ENCODE assay signal across 28 cellular contexts in the genomic region with DNA sequence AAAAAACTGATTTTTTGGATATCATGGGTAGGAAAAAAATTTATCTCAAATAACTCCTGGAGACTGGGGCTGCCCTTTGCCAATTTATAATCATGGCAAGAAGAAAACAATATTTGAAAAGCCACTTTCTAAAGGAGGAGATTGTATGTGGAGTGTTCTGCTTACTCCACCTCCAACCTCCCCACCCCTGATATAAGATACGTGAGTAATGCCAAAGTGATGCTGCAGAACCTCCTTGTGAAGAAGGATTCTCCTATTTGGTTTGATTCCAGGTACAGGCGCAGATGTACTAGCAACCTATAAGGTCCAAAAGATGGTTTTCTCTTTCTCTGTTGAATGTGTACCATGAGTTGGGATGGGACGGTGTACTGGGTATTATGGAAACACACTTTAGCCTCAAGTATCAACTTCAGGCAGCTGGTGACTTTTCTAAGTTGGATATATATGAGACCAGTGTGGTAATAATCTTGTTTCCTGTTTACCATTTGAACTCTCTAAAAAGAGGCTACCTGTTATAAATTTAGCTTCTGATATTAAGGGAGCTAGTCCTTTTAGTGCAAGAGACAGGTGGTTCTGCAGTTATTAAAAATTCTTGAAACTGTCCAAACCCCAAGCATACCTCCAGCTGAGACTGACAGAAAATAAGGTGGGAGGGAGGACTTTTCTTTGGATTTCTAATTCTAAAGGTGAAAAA.
"Had no signal": no experiment of that assay in that cellular context is flagged by ENCODE, and none has a peak within 500 bp of the region (broad histone marks: within the 10 kb centered on the region; RNA-seq: fewer than 3 reads in every experiment).

No MANE protein-coding gene starts in this region.

- H3K4me1 Mint-ChIP-seq: activated CD4-positive, alpha-beta T cell treated with anti-CD3 and anti-CD28 coated beads, Interleukin-2, amount 10 ng/mL, durations not matched to agents 24 days and 14 days; activated CD8-positive, alpha-beta memory T cell treated with anti-CD3 and anti-CD28 coated beads, Interleukin-2, amount 10 ng/mL, durations not matched to agents 7 days and 5 days; activated naive CD8-positive, alpha-beta T cell treated with anti-CD3 and anti-CD28 coated beads, Interleukin-2, amount 50 U/mL, for 24 hours; brain; T-helper 17 cell; WTC11 had no signal

- H3K9me3 ChIP-seq: SJSA1 had no signal

- H3K27ac Mint-ChIP-seq: activated CD4-positive, alpha-beta T cell treated with anti-CD3 and anti-CD28 coated beads, Interleukin-2, amount 10 ng/mL, durations not matched to agents 24 days and 14 days; activated CD8-positive, alpha-beta memory T cell treated with anti-CD3 and anti-CD28 coated beads, Interleukin-2, amount 10 ng/mL, durations not matched to agents 7 days and 5 days; activated naive CD4-positive, alpha-beta T cell treated with anti-CD3 and anti-CD28 coated beads, Interleukin-2, amount 50 U/mL, for 72 hours; activated naive CD8-positive, alpha-beta T cell treated with anti-CD3 and anti-CD28 coated beads, Interleukin-2, amount 50 U/mL, for 24 hours; activated T-cell treated with anti-CD3 and anti-CD28 coated beads, Interleukin-2, amount 50 U/mL, for 24 hours; activated T-helper 1 cell treated with anti-CD3 and anti-CD28 coated beads, Interleukin-12 subunit alpha, Interleukin-12 subunit beta, Interleukin-2, Interleukin-4 antibody, amounts not matched to agents 30 ng/mL and 10 ng/mL and 1 ng/mL, durations not matched to agents 14 hours and 24 hours and 36 hours; brain; T-helper 17 cell; WTC11 had no signal

- H3K4me3 Mint-ChIP-seq: activated CD4-positive, alpha-beta T cell treated with anti-CD3 and anti-CD28 coated beads, Interleukin-2, amount 10 ng/mL, durations not matched to agents 24 days and 14 days; activated CD8-positive, alpha-beta memory T cell treated with anti-CD3 and anti-CD28 coated beads, Interleukin-2, amount 10 ng/mL, durations not matched to agents 7 days and 5 days; activated naive CD8-positive, alpha-beta T cell treated with anti-CD3 and anti-CD28 coated beads, Interleukin-2, amount 50 U/mL, for 24 hours; activated T-cell treated with anti-CD3 and anti-CD28 coated beads, Interleukin-2, amount 50 U/mL, for 24 hours; activated T-helper 1 cell treated with anti-CD3 and anti-CD28 coated beads, Interleukin-12 subunit alpha, Interleukin-12 subunit beta, Interleukin-2, Interleukin-4 antibody, amounts not matched to agents 30 ng/mL and 10 ng/mL and 1 ng/mL, durations not matched to agents 14 hours and 24 hours and 36 hours; brain; T-helper 17 cell; WTC11 had no signal

- ATAC-seq: activated CD8-positive, alpha-beta memory T cell treated with anti-CD3 and anti-CD28 coated beads, Interleukin-2, amount 10 ng/mL, durations not matched to agents 7 days and 5 days; activated naive CD4-positive, alpha-beta T cell treated with anti-CD3 and anti-CD28 coated beads, Interleukin-2, amount 50 U/mL, for 72 hours; activated naive CD8-positive, alpha-beta T cell treated with anti-CD3 and anti-CD28 coated beads, Interleukin-2, amount 50 U/mL, for 24 hours; T-helper 17 cell; WTC11 had no signal

- H3K36me3 ChIP-seq: cardiac muscle cell, SJSA1 had no signal

- H3K27ac ChIP-seq: cardiac muscle cell, SJSA1 had no signal

- H3K27me3 Mint-ChIP-seq: activated CD4-positive, alpha-beta T cell treated with anti-CD3 and anti-CD28 coated beads, Interleukin-2, amount 10 ng/mL, durations not matched to agents 24 days and 14 days; activated CD8-positive, alpha-beta memory T cell treated with anti-CD3 and anti-CD28 coated beads, Interleukin-2, amount 10 ng/mL, durations not matched to agents 7 days and 5 days; activated naive CD8-positive, alpha-beta T cell treated with anti-CD3 and anti-CD28 coated beads, Interleukin-2, amount 50 U/mL, for 24 hours; activated T-cell treated with anti-CD3 and anti-CD28 coated beads, Interleukin-2, amount 50 U/mL, for 24 hours; brain; T-helper 17 cell had no signal

- H3K4me1 ChIP-seq: SJSA1 had no signal

- DNase-seq: activated CD4-positive, alpha-beta T cell treated with anti-CD3 and anti-CD28 coated beads for 1 hour; activated CD4-positive, alpha-beta T cell treated with anti-CD3 and anti-CD28 coated beads, Interleukin-2, amount 10 ng/mL, durations not matched to agents 24 days and 14 days; activated CD4-positive, alpha-beta T cell treated with anti-CD3 and anti-CD28 coated beads, Interleukin-2, amount 50 U/mL, for 48 hours; activated CD8-positive, alpha-beta memory T cell treated with anti-CD3 and anti-CD28 coated beads, Interleukin-2, amount 10 ng/mL, durations not matched to agents 7 days and 5 days; activated effector memory CD4-positive, alpha-beta T cell treated with Interleukin-2 at 50 U/mL for 16 hours; activated naive CD4-positive, alpha-beta T cell treated with Interleukin-2 at 50 U/mL for 16 hours; activated naive CD8-positive, alpha-beta T cell treated with anti-CD3 and anti-CD28 coated beads, Interleukin-2, amount 50 U/mL, for 24 hours; activated T-cell treated with anti-CD3 and anti-CD28 coated beads, Interleukin-2, amount 50 U/mL, for 24 hours; amniotic stem cell; Karpas-422; NCI-H1048; NCI-H146; NCI-H187 treated with DMSO at 0.1 percent for 48 hours; NCI-H2107; NCI-H2171 treated with DMSO at 0.1 percent for 48 hours; NCI-H226; NCI-H526; NCI-H774; RPMI8226; SHP77; T-helper 17 cell; T-helper 9 cell had no signal

- H3K4me3 ChIP-seq: cardiac muscle cell, SJSA1 had no signal

- H3K36me3 Mint-ChIP-seq: activated CD8-positive, alpha-beta memory T cell treated with anti-CD3 and anti-CD28 coated beads, Interleukin-2, amount 10 ng/mL, durations not matched to agents 7 days and 5 days; activated naive CD4-positive, alpha-beta T cell treated with anti-CD3 and anti-CD28 coated beads, Interleukin-2, amount 50 U/mL, for 72 hours; brain had no signal

- H3K27me3 ChIP-seq: SJSA1 had no signal
